Comparison of ENCODE assay signal across 7 cellular contexts in genomic region chr14:35416108-35416750, GRCh38. TPM values are rescaled to one million over a fixed set of nuclear protein-coding genes. Genes with fewer than 3 reads are reported as not detected.
DNase-seq lines count a peak whose midpoint lies in the region; ATAC-seq lines count a peak whose summit lies in the region.

No MANE protein-coding gene starts in this region.

- peak overlapping the region; percentile 95 for H3K27ac Mint-ChIP-seq in activated T-helper 2 cell treated with anti-CD3 and anti-CD28 coated beads, Interferon-gamma antibody, Interleukin-2, Interleukin-4, amounts not matched to agents 10 μg/mL and 5 μg/mL and 100 μg/mL, durations not matched to agents 14 hours and 24 hours and 36 hours

- ATAC-seq in GM19468 (IDR thresholded peaks at IDR 0.05; ENCODE audit: extremely low read depth, unreplicated experiment), result peak; percentile 16
- ATAC-seq in HG03439 (IDR thresholded peaks at IDR 0.05; ENCODE audit: unreplicated experiment), result peak; percentile 57

- no peaks in the 10 kb centered on the region for H3K27me3 Mint-ChIP-seq in activated T-helper 2 cell treated with anti-CD3 and anti-CD28 coated beads, Interferon-gamma antibody, Interleukin-2, Interleukin-4, amounts not matched to agents 10 μg/mL and 5 μg/mL and 100 μg/mL, durations not matched to agents 14 hours and 24 hours and 36 hours (ENCODE audit: low read depth)

- no peaks in the 10 kb centered on the region for H3K9me3 Mint-ChIP-seq in activated T-helper 2 cell treated with anti-CD3 and anti-CD28 coated beads, Interferon-gamma antibody, Interleukin-2, Interleukin-4, amounts not matched to agents 10 μg/mL and 5 μg/mL and 100 μg/mL, durations not matched to agents 14 hours and 24 hours and 36 hours

- H3K36me3 Mint-ChIP-seq in activated T-helper 2 cell treated with anti-CD3 and anti-CD28 coated beads, Interferon-gamma antibody, Interleukin-2, Interleukin-4, amounts not matched to agents 10 μg/mL and 5 μg/mL and 100 μg/mL, durations not matched to agents 14 hours and 24 hours and 36 hours (ENCODE audit: low read depth), result no peaks in the 10 kb centered on the region

- peak; percentile 52 for DNase-seq in activated T-helper 2 cell treated with anti-CD3 and anti-CD28 coated beads, Interferon-gamma antibody, Interleukin-2, Interleukin-4, amounts not matched to agents 10 μg/mL and 5 μg/mL and 100 μg/mL, durations not matched to agents 14 hours and 24 hours and 36 hours (ENCODE audit: low spot score)
- DNase-seq in stimulated activated CD4-positive, alpha-beta T cell treated with anti-CD3 and anti-CD28 coated beads, TNF-alpha, amount 100 ng/mL, for 4 hours (ENCODE audit: low read depth in 3 of 3), result peak; percentile 42 to 66 (median 59)
- no peak for DNase-seq in medulla oblongata (ENCODE audit: extremely low spot score)
- DNase-seq in NCI-H2029 (lab: John Stamatoyannopoulos, UW), result no peak
- DNase-seq in LoVo (ENCODE audit: low spot score), result no peak

- intact Hi-C loops in activated T-helper 2 cell treated with anti-CD3 and anti-CD28 coated beads, Interferon-gamma antibody, Interleukin-2, Interleukin-4, amounts not matched to agents 10 μg/mL and 5 μg/mL and 100 μg/mL, durations not matched to agents 14 hours and 24 hours and 36 hours (cut with micrococcal nuclease), result loop anchor here (1.0 to 5.0 kb wide), 12 partner anchors 12 to 541 kb away; partner anchors contain the start of genes BAZ1A, FAM177A1, NFKBIA and PRORP

- H3K4me3 Mint-ChIP-seq in activated T-helper 2 cell treated with anti-CD3 and anti-CD28 coated beads, Interferon-gamma antibody, Interleukin-2, Interleukin-4, amounts not matched to agents 10 μg/mL and 5 μg/mL and 100 μg/mL, durations not matched to agents 14 hours and 24 hours and 36 hours (ENCODE audit: low read depth), result peak overlapping the region; percentile 72

- peaks cover 52% of the 10 kb centered on the region for H3K4me1 Mint-ChIP-seq in activated T-helper 2 cell treated with anti-CD3 and anti-CD28 coated beads, Interferon-gamma antibody, Interleukin-2, Interleukin-4, amounts not matched to agents 10 μg/mL and 5 μg/mL and 100 μg/mL, durations not matched to agents 14 hours and 24 hours and 36 hours (ENCODE audit: low read depth)

RNA-seq across cellular contexts. Expression of gene NFKBIA, which starts 11.7 kb away (rescaled TPM):
- 386 and 390 TPM in 2 replicates for total RNA-seq in activated T-helper 2 cell treated with anti-CD3 and anti-CD28 coated beads, Interferon-gamma antibody, Interleukin-2, Interleukin-4, amounts not matched to agents 10 μg/mL and 5 μg/mL and 100 μg/mL, durations not matched to agents 14 hours and 24 hours and 36 hours

Comparison
In these comparisons a context has a peak if more than half of its experiments do, and no peak if none do; other contexts are left out.
1. DNase-seq: peak in activated T-helper 2 cell treated with anti-CD3 and anti-CD28 coated beads, Interferon-gamma antibody, Interleukin-2, Interleukin-4, amounts not matched to agents 10 μg/mL and 5 μg/mL and 100 μg/mL, durations not matched to agents 14 hours and 24 hours and 36 hours (single experiment) and stimulated activated CD4-positive, alpha-beta T cell treated with anti-CD3 and anti-CD28 coated beads, TNF-alpha, amount 100 ng/mL, for 4 hours (3 of 3); none in medulla oblongata (single experiment), NCI-H2029 (single experiment) and LoVo (single experiment).